2 cellular contexts compared by ENCODE assay signal in genomic region chr9:99411479-99412100, GRCh38.
A peak's percentile ranks its signal among the peaks of the same experiment; 100 is the strongest.
TF ChIP-seq lines count a peak whose summit lies in the region.

No MANE protein-coding gene starts in this region.

TF ChIP-seq in GM23338, 12 proteins besides CTCF, POLR2A, EP300 and RAD21:
- TF ChIP-seq ZNF462 (CRISPR knock-in tag; IDR thresholded peaks at IDR 0.05) (no peak), REST (IDR thresholded peaks at IDR 0.05; ENCODE audit: unreplicated experiment) (no peak)

TF ChIP-seq in K562, 482 proteins besides CTCF, POLR2A, EP300 and RAD21:
- no peak for TF ChIP-seq DLX4 (CRISPR knock-in tag; IDR thresholded peaks at IDR 0.05)
- TF ChIP-seq STAT5B (CRISPR knock-in tag; IDR thresholded peaks at IDR 0.05) = no peak
- TF ChIP-seq PBX2 (CRISPR knock-in tag; IDR thresholded peaks at IDR 0.05; ENCODE audit: low read depth) = no peak
- TF ChIP-seq PBX2 (tag; conservative IDR thresholded peaks at IDR 0.05; ENCODE audit: low read depth) = peak; percentile 75
- TF ChIP-seq GTF3C2 (IDR thresholded peaks at IDR 0.05; ENCODE audit: borderline replicate concordance, extremely low read depth, insufficient read length) = no peak
- no peak for TF ChIP-seq THRA (IDR thresholded peaks at IDR 0.05)
- no peak for TF ChIP-seq BRD9 (IDR thresholded peaks at IDR 0.05; ENCODE audit: low read depth, partially characterized antibody)
- peak in 1 of 3 experiments; percentile 69 for TF ChIP-seq YY1 (IDR thresholded peaks at IDR 0.05; ENCODE audit: borderline replicate concordance in 1 of 3, control insufficient read depth in 1 of 3, extremely low read depth in 1 of 3, insufficient read depth in 3 of 3, insufficient read length in 1 of 3, insufficient replicate concordance in 2 of 3, low read depth in 1 of 3, low read length in 2 of 3)
- TF ChIP-seq SIN3B (IDR thresholded peaks at IDR 0.05; ENCODE audit: low read depth) = no peak
- TF ChIP-seq FOXJ2 (tag; IDR thresholded peaks at IDR 0.05) = no peak
- no peak for TF ChIP-seq ZBTB33 (CRISPR knock-in tag; IDR thresholded peaks at IDR 0.05)
- no peak for TF ChIP-seq DIDO1 (tag; IDR thresholded peaks at IDR 0.05; ENCODE audit: low read depth)
